Comparison of ENCODE assay signal across 9 cellular contexts in the genomic region with DNA sequence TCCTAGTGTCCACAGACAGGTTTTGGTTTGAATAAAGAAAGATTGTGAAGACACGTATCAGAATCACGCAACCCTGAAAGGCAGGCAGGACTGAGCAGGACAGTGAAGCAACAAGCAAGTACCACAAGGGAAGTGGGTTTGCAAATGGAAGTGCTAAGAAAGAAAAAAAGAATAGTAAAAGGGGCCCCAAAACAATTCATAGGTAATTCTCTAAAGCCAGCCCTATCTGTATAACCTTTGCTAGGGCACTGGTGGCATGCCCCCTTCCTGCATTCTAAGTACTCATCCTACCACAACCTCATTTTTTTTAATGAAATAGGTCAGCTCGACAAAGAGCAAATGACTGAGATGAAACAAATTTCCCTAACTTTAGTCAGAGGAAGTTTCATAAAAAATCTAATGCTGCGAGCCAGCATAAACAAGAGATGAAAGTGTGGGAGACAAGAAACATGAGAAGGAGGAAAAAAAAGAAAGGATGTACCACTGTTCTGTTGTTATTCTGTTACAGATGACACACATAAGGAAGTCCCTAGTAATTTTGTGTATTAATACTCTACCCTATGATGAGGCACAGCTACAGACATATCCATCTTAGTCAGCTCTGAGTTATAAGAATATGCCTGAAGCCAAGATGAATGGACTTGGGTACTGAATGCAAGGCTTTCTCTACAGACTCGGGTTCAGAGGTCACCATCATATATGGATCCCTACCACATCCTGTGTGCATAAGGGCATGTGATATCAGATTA. TPM values are rescaled to one million over a fixed set of nuclear protein-coding genes. Genes with fewer than 3 reads are reported as not detected.
DNase-seq lines count a peak whose midpoint lies in the region; ATAC-seq and TF ChIP-seq lines count a peak whose summit lies in the region.
"Had no signal": no experiment of that assay in that cellular context is flagged by ENCODE, and none has a peak within 500 bp of the region (broad histone marks: within the 10 kb centered on the region; RNA-seq: fewer than 3 reads in every experiment).

No MANE protein-coding gene starts in this region.

- DNase-seq in EH (ENCODE audit: low read depth) (peak; percentile 90), RPMI8226 (no peak), NCI-H2029 (lab: John Stamatoyannopoulos, UW) (no peak), NCI-H2227 treated with DMSO at 0.1 percent for 48 hours (lab: John Stamatoyannopoulos, UW) (no peak)
- DNase-seq in activated naive CD4-positive, alpha-beta T cell treated with anti-CD3 and anti-CD28 coated beads, Interleukin-2, amount 50 U/mL, for 72 hours (ENCODE audit: low spot score in 2 of 2): peak in 1 of 2 donors; percentile 54

- no peak for TF ChIP-seq CTCF in parathyroid adenoma (IDR thresholded peaks at IDR 0.05)

- peak overlapping the region; percentile 28 for H2AFZ ChIP-seq in parathyroid adenoma

- ATAC-seq in GM19468 (IDR thresholded peaks at IDR 0.05; ENCODE audit: extremely low read depth, unreplicated experiment) (peak; percentile 60), HG03521 (IDR thresholded peaks at IDR 0.05; ENCODE audit: unreplicated experiment) (peak; percentile 66)
- peak; percentile 91 to 93 for ATAC-seq in activated naive CD4-positive, alpha-beta T cell treated with anti-CD3 and anti-CD28 coated beads, Interleukin-2, amount 50 U/mL, for 72 hours

- H3K4me3 ChIP-seq in parathyroid adenoma (ENCODE audit: low read depth, low read length): no peak overlapping the region

- peaks cover 9% of the 10 kb centered on the region for H3K79me2 ChIP-seq in parathyroid adenoma

- H3K27ac ChIP-seq in parathyroid adenoma: peak overlapping the region; percentile 3
- H3K27ac ChIP-seq: KMS-11 had no signal

- peaks cover 32% of the 10 kb centered on the region for H3K4me1 ChIP-seq in parathyroid adenoma

- H3K36me3 Mint-ChIP-seq in activated naive CD4-positive, alpha-beta T cell treated with anti-CD3 and anti-CD28 coated beads, Interleukin-2, amount 50 U/mL, for 72 hours: no peaks in the 10 kb centered on the region

- H3K4me2 ChIP-seq in parathyroid adenoma (ENCODE audit: low read length): peak overlapping the region; percentile 7
- H3K4me2 ChIP-seq: KMS-11 had no signal

- no peak overlapping the region for H3K9ac ChIP-seq in parathyroid adenoma
- H3K9ac ChIP-seq: KMS-11 had no signal

- no peaks in the 10 kb centered on the region for H3K27me3 ChIP-seq in parathyroid adenoma (ENCODE audit: control insufficient read depth, insufficient read depth, low read length)

- H3K36me3 ChIP-seq in parathyroid adenoma (ENCODE audit: control insufficient read depth, insufficient read depth, low read length): no peaks in the 10 kb centered on the region

- H3K9me3 ChIP-seq in parathyroid adenoma (ENCODE audit: control insufficient read depth, low read length): no peaks in the 10 kb centered on the region

- no peaks in the 10 kb centered on the region for H3K9me3 Mint-ChIP-seq in activated naive CD4-positive, alpha-beta T cell treated with anti-CD3 and anti-CD28 coated beads, Interleukin-2, amount 50 U/mL, for 72 hours

- H3K27ac Mint-ChIP-seq in activated naive CD4-positive, alpha-beta T cell treated with anti-CD3 and anti-CD28 coated beads, Interleukin-2, amount 50 U/mL, for 72 hours: peak overlapping the region; percentile 16 to 84

RNA-seq across cellular contexts. Expression of a gene that starts 32.2 kb away (rescaled TPM):
- total RNA-seq in activated naive CD4-positive, alpha-beta T cell treated with anti-CD3 and anti-CD28 coated beads, Interleukin-2, amount 50 U/mL, for 72 hours: 1 to 10 TPM; 1.8 to 8.9 TPM
